In the genomic region with DNA sequence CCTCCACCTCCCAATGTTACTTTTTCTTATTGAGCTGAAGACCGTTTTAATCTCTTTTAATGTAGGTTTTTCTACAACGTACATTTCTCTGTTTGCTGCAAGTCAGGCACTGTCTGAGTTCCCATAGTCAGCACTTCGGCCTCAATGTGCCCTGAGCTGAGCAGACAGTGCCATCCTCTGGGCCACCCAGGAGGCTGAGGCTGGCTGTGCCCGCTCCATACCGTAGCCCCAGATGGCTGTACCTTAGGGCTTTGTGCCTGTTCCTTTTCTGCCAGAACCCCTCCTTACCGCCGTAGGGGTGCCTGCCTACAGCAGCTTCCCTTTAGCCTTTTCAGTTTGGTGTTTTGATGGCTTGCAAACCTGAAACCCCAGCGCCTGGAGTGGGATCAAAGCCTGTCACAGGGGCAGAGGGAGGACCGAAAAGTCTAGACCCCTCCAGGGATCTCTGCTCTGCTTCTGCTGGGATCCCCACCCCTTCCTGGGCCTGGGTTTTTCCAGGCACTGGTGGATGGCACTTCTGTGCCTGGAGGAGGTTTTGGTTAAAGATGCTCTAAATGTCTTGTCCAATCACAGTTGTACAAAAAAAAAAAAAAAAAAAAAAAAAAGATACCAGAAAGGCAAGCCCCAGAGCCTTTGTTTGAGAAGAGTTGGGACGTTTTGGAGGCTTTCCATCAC, we compare ENCODE assay signal across 23 cellular contexts. TPM values are rescaled to one million over a fixed set of nuclear protein-coding genes. Genes with fewer than 3 reads are reported as not detected.
A peak's percentile ranks its signal among the peaks of the same experiment; 100 is the strongest.
DNase-seq lines count a peak whose midpoint lies in the region; ATAC-seq and TF ChIP-seq lines count a peak whose summit lies in the region.
"Had no signal": no experiment of that assay in that cellular context is flagged by ENCODE, and none has a peak within 500 bp of the region (broad histone marks: within the 10 kb centered on the region; RNA-seq: fewer than 3 reads in every experiment).

No MANE protein-coding gene starts in this region.

- H3K4me1 ChIP-seq in Panc1 (ENCODE audit: control insufficient read depth, insufficient read depth, low read length) (0 out of 2 replicates have a peak, but pooled peaks cover 4% of the 10 kb centered on the region), right atrium auricular region (peaks cover 0 to 26% of the 10 kb centered on the region in 2 donors)

- no peak for DNase-seq in GM10266 (ENCODE audit: extremely low spot score)
- no peak for DNase-seq in Panc1 (ENCODE audit: low read depth, low spot score)
- no peak for DNase-seq in progenitor cell of endocrine pancreas (ENCODE audit: low spot score, unreplicated experiment)
- no peak for DNase-seq in right atrium auricular region (ENCODE audit: low spot score)
- DNase-seq in effector CD4-positive, alpha-beta T cell = no peak
- no peak for DNase-seq in DMS53 (lab: John Stamatoyannopoulos, UW)
- DNase-seq: activated gamma-delta T cell treated with Interleukin-2 at 50 U/mL for 16 hours; CD4-positive, CD25-positive, alpha-beta regulatory T cell; DMS 273 treated with DMSO at 0.1 percent for 48 hours; foreskin melanocyte; GOT3; NCI-H1105; NCI-H526; ovary; right lobe of liver; SIG-M5; stimulated activated CD4-positive, alpha-beta T cell treated with anti-CD3 and anti-CD28 coated beads, Interleukin-1b, Interleukin-23, amount 100 ng/mL, for 48 hours; stimulated activated naive B cell treated with anti-CD40 and anti-IgM and Interleukin-4, amounts not matched to agents 10 μg/mL and 1 μg/mL and 100 μg/mL, for 72 hours; T-helper 1 cell; tibial artery had no signal

- BruUV-seq in Panc1 (replicated peaks; lab: Mats Ljungman, UMichigan) = no TSS peak

- no peaks in the 10 kb centered on the region for H3K27me3 Mint-ChIP-seq in dendritic cell treated with granulocyte-macrophage colony-stimulating factor and Interleukin-4, amounts not matched to agents 40 ng/mL and 50 ng/mL, for 4 days
- no peaks in the 10 kb centered on the region for H3K27me3 Mint-ChIP-seq in progenitor cell of endocrine pancreas

- H3K4me1 Mint-ChIP-seq in dendritic cell treated with granulocyte-macrophage colony-stimulating factor and Interleukin-4, amounts not matched to agents 40 ng/mL and 50 ng/mL, for 4 days (ENCODE audit: low read depth) = peaks cover 83% of the 10 kb centered on the region
- H3K4me1 Mint-ChIP-seq in progenitor cell of endocrine pancreas (ENCODE audit: low read depth) = peaks cover 2% of the 10 kb centered on the region
- H3K4me1 Mint-ChIP-seq: stimulated activated naive B cell treated with anti-CD40 and anti-IgM and Interleukin-4, amounts not matched to agents 10 μg/mL and 1 μg/mL and 100 μg/mL, for 72 hours had no signal

- CTCF ChIA-PET in Panc1 (lab: Charles Lee) = interaction anchor here (0.5 to 0.7 kb wide), 2 partner anchors 18 to 34 kb away, joined by 3 to 4 read pairs; no protein-coding TSS in a partner anchor

- TF ChIP-seq CTCF in GM10266 (IDR thresholded peaks at IDR 0.05; ENCODE audit: control insufficient read depth, insufficient read depth, low read depth, missing control alignments) (peak; percentile 4), Panc1 (IDR thresholded peaks at IDR 0.05) (no peak), progenitor cell of endocrine pancreas (IDR thresholded peaks at IDR 0.05; ENCODE audit: unreplicated experiment) (no peak), right atrium auricular region (IDR thresholded peaks at IDR 0.05) (no peak)

- no peak overlapping the region for H3K4me3 Mint-ChIP-seq in dendritic cell treated with granulocyte-macrophage colony-stimulating factor and Interleukin-4, amounts not matched to agents 40 ng/mL and 50 ng/mL, for 4 days
- H3K4me3 Mint-ChIP-seq in progenitor cell of endocrine pancreas (ENCODE audit: low read depth) = no peak overlapping the region
- H3K4me3 Mint-ChIP-seq: CD4-positive, CD25-positive, alpha-beta regulatory T cell; stimulated activated naive B cell treated with anti-CD40 and anti-IgM and Interleukin-4, amounts not matched to agents 10 μg/mL and 1 μg/mL and 100 μg/mL, for 72 hours had no signal

- H3K27ac Mint-ChIP-seq in dendritic cell treated with granulocyte-macrophage colony-stimulating factor and Interleukin-4, amounts not matched to agents 40 ng/mL and 50 ng/mL, for 4 days = peak overlapping the region; percentile 10
- H3K27ac Mint-ChIP-seq in progenitor cell of endocrine pancreas = peak overlapping the region; percentile 57
- H3K27ac Mint-ChIP-seq: stimulated activated naive B cell treated with anti-CD40 and anti-IgM and Interleukin-4, amounts not matched to agents 10 μg/mL and 1 μg/mL and 100 μg/mL, for 72 hours had no signal

- intact Hi-C loops in Panc1 (cut with micrococcal nuclease; ENCODE audit: unreplicated experiment) = no loop called here
- intact Hi-C loops in dendritic cell treated with granulocyte-macrophage colony-stimulating factor and Interleukin-4, amounts not matched to agents 40 ng/mL and 50 ng/mL, for 4 days (cut with micrococcal nuclease) = no loop called here

- H3K36me3 ChIP-seq in Panc1 (ENCODE audit: control insufficient read depth, insufficient read depth, low read length) = no peaks in the 10 kb centered on the region
- H3K36me3 ChIP-seq in right atrium auricular region = no peaks in the 10 kb centered on the region
- H3K36me3 ChIP-seq: ovary, right lobe of liver had no signal

- in situ Hi-C loops in Panc1 (cut with HindIII; ENCODE audit: low pct_unique_long_range_greater_than_20kb, low sequenced_read_pairs) = no loop called here

- POLR2A ChIA-PET in Panc1 (lab: Charles Lee) = interaction anchor here (0.7 to 0.8 kb wide), 2 partner anchors 33 to 62 kb away, joined by 3 to 15 read pairs; no protein-coding TSS in a partner anchor

- H3K9me3 Mint-ChIP-seq in dendritic cell treated with granulocyte-macrophage colony-stimulating factor and Interleukin-4, amounts not matched to agents 40 ng/mL and 50 ng/mL, for 4 days = no peaks in the 10 kb centered on the region
- no peaks in the 10 kb centered on the region for H3K9me3 Mint-ChIP-seq in progenitor cell of endocrine pancreas (ENCODE audit: low read depth)
- H3K9me3 Mint-ChIP-seq: CD4-positive, CD25-positive, alpha-beta regulatory T cell; stimulated activated naive B cell treated with anti-CD40 and anti-IgM and Interleukin-4, amounts not matched to agents 10 μg/mL and 1 μg/mL and 100 μg/mL, for 72 hours had no signal

- H3K27ac ChIP-seq in Panc1 (ENCODE audit: low read length) (no peak overlapping the region), right atrium auricular region (no peak overlapping the region)
- H3K27ac ChIP-seq: epithelial cell of prostate, ovary, right lobe of liver, tibial artery had no signal

- peak; percentile 58; the same call in 1 of the 2 replicates for ATAC-seq in Panc1
- no peak for ATAC-seq in HG02981 (IDR thresholded peaks at IDR 0.05; ENCODE audit: unreplicated experiment)
- ATAC-seq: stimulated activated naive B cell treated with anti-CD40 and anti-IgM and Interleukin-4, amounts not matched to agents 10 μg/mL and 1 μg/mL and 100 μg/mL, for 72 hours had no signal

- peaks cover 78% of the 10 kb centered on the region for H3K36me3 Mint-ChIP-seq in dendritic cell treated with granulocyte-macrophage colony-stimulating factor and Interleukin-4, amounts not matched to agents 40 ng/mL and 50 ng/mL, for 4 days (ENCODE audit: low read depth)
- no peaks in the 10 kb centered on the region for H3K36me3 Mint-ChIP-seq in progenitor cell of endocrine pancreas (ENCODE audit: insufficient read depth)
- H3K36me3 Mint-ChIP-seq: CD4-positive, CD25-positive, alpha-beta regulatory T cell had no signal

- H3K4me3 ChIP-seq in Panc1 (ENCODE audit: low read depth in 2 of 2, low read length in 2 of 2) (no peak overlapping the region), right atrium auricular region (no peak overlapping the region)
- H3K4me3 ChIP-seq: ovary, right lobe of liver, tibial artery had no signal

- H3K9me3 ChIP-seq in Panc1 (ENCODE audit: control insufficient read depth, insufficient read depth, low read depth, low read length) (no peaks in the 10 kb centered on the region), right atrium auricular region (no peaks in the 10 kb centered on the region)
- H3K9me3 ChIP-seq: ovary, right lobe of liver, tibial artery had no signal

- no peaks in the 10 kb centered on the region for H3K27me3 ChIP-seq in Panc1 (ENCODE audit: control insufficient read depth, insufficient read depth, low read length)
- no peaks in the 10 kb centered on the region for H3K27me3 ChIP-seq in right atrium auricular region
- H3K27me3 ChIP-seq: ovary, right lobe of liver, tibial artery had no signal

RNA-seq across cellular contexts. Expression of gene AGAP3, which starts 9.0 kb away (rescaled TPM):
- total RNA-seq in Panc1 (2021; ENCODE audit: unreplicated experiment) (103 TPM), progenitor cell of endocrine pancreas (112 and 114 TPM in 2 replicates), right atrium auricular region (10 to 100 TPM; 29.8 to 42.1 TPM)
- 93.3 TPM for polyA plus RNA-seq in Panc1 (2012; ENCODE audit: insufficient read length)

RNA-seq across cellular contexts. Expression of gene TMUB1, which starts 12.0 kb away (rescaled TPM):
- total RNA-seq in Panc1 (2021; ENCODE audit: unreplicated experiment) (112 TPM), progenitor cell of endocrine pancreas (40.4 and 48.6 TPM in 2 replicates), right atrium auricular region (10 to 100 TPM; 28.0 to 53.6 TPM)
- 151 TPM for polyA plus RNA-seq in Panc1 (2012; ENCODE audit: insufficient read length)

RNA-seq across cellular contexts. Expression of gene FASTK, which starts 14.7 kb away (rescaled TPM):
- total RNA-seq in Panc1 (2021; ENCODE audit: unreplicated experiment) = 95.0 TPM
- 104 TPM for polyA plus RNA-seq in Panc1 (2012; ENCODE audit: insufficient read length)
- total RNA-seq in progenitor cell of endocrine pancreas = 75.0 and 81.9 TPM in 2 replicates
- total RNA-seq in right atrium auricular region = 10 to 100 TPM; 85.9 to 96.4 TPM

RNA-seq across cellular contexts. Expression of gene SLC4A2, which starts 35.9 kb away (rescaled TPM):
- total RNA-seq in Panc1 (2021; ENCODE audit: unreplicated experiment) (580 TPM), progenitor cell of endocrine pancreas (208 and 213 TPM in 2 replicates), right atrium auricular region (100 to 1,000 TPM in 1 of 2 donors, 10 to 100 TPM in 1; 55.3 to 114 TPM)
- polyA plus RNA-seq in Panc1 (2012; ENCODE audit: insufficient read length) = 737 TPM

RNA-seq across cellular contexts. Expression of gene CDK5, which starts 37.6 kb away (rescaled TPM):
- total RNA-seq in Panc1 (2021; ENCODE audit: unreplicated experiment) (25.6 TPM), progenitor cell of endocrine pancreas (22.6 and 24.9 TPM in 2 replicates), right atrium auricular region (1 to 10 TPM; 4.4 to 4.9 TPM)
- 42.6 TPM for polyA plus RNA-seq in Panc1 (2012; ENCODE audit: insufficient read length)
